11 cellular contexts compared by ENCODE assay signal in genomic region chr3:12886106-12886679, GRCh38. TPM values are rescaled to one million over a fixed set of nuclear protein-coding genes. Genes with fewer than 3 reads are reported as not detected.
DNase-seq lines count a peak whose midpoint lies in the region; ATAC-seq lines count a peak whose summit lies in the region.
"Had no signal": no experiment of that assay in that cellular context is flagged by ENCODE, and none has a peak within 500 bp of the region (broad histone marks: within the 10 kb centered on the region; RNA-seq: fewer than 3 reads in every experiment).

No MANE protein-coding gene starts in this region.

- H3K9me3 ChIP-seq in skeletal muscle satellite cell (replicated peaks; ENCODE audit: low read length), result no peaks in the 10 kb centered on the region
- H3K9me3 ChIP-seq: esophagus squamous epithelium had no signal

- no peaks in the 10 kb centered on the region for H3K36me3 ChIP-seq in skeletal muscle satellite cell (ENCODE audit: insufficient read depth, low read length)
- H3K36me3 ChIP-seq: esophagus squamous epithelium had no signal

- H3K4me2 ChIP-seq in skeletal muscle satellite cell (ENCODE audit: low read length), result peak overlapping the region; percentile 30

- ATAC-seq in GM18498 (IDR thresholded peaks at IDR 0.05; ENCODE audit: unreplicated experiment), result peak; percentile 59
- peak; percentile 60 for ATAC-seq in GM21529 (IDR thresholded peaks at IDR 0.05; ENCODE audit: unreplicated experiment)
- no peak for ATAC-seq in GM19467 (IDR thresholded peaks at IDR 0.05; ENCODE audit: unreplicated experiment)

- H3K4me1 ChIP-seq in skeletal muscle satellite cell (ENCODE audit: control insufficient read depth, insufficient read depth, low read length), result peaks cover 11% of the 10 kb centered on the region
- H3K4me1 ChIP-seq: esophagus squamous epithelium had no signal

- H3K9ac ChIP-seq in skeletal muscle satellite cell (ENCODE audit: low read depth, low read length), result no peak overlapping the region

- no peak overlapping the region for H3K4me3 ChIP-seq in skeletal muscle satellite cell (ENCODE audit: low read length)
- H3K4me3 ChIP-seq: esophagus squamous epithelium had no signal

- peaks cover 40% of the 10 kb centered on the region for H3K27me3 ChIP-seq in skeletal muscle satellite cell (ENCODE audit: control insufficient read depth, insufficient read depth, low read length)

- DNase-seq in RPMI8226, result peak; percentile 39
- DNase-seq in medulla oblongata (ENCODE audit: extremely low spot score), result no peak
- no peak for DNase-seq in dermis blood vessel endothelial cell
- no peak for DNase-seq in NCI-H82 (lab: John Stamatoyannopoulos, UW)
- DNase-seq: EL, esophagus squamous epithelium, NCI-H1105 had no signal

RNA-seq across cellular contexts. Expression of gene RPL32, which starts 44.8 kb away (rescaled TPM):
- 393 and 800 TPM in 2 replicates for total RNA-seq in skeletal muscle satellite cell (2012; rRNA removed)
- 632 and 1,383 TPM in 2 replicates for total RNA-seq in dermis blood vessel endothelial cell
